ENCODE assay signal across 8 cellular contexts in the genomic region with DNA sequence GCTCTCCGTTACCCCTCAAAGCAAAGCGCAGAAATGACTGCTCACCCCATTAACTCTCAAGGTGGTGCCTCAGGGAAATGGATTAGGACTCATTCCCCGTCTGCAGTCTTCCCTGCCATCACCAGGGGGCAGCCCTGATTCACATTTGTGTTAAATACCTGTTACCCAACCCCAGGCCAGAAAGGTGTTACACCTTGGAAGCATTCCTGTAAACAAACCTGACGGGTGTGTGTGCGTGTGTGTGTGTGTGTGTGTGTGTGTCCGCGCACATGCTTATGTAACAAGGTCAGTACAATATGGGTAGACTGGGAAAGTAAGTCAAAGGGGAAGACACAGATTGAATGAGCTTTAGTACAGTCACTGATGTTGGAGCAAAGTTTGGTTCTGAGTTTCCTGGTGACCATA. TPM values are rescaled to one million over a fixed set of nuclear protein-coding genes. Genes with fewer than 3 reads are reported as not detected.
DNase-seq lines count a peak whose midpoint lies in the region; ATAC-seq and TF ChIP-seq lines count a peak whose summit lies in the region.

No MANE protein-coding gene starts in this region.

- no peak overlapping the region for H3K4me3 ChIP-seq in lower leg skin (ENCODE audit: low read depth, poor library complexity, severe bottlenecking)

- no peak for TF ChIP-seq POLR2A in lower leg skin (IDR thresholded peaks at IDR 0.05)

- TF ChIP-seq CTCF in lower leg skin (IDR thresholded peaks at IDR 0.05): peak in 1 of 3 donors; percentile 83

- in situ Hi-C loops in ACHN (cut with HindIII; ENCODE audit: low pct_ligation_motif_present, low pct_unique_long_range_greater_than_20kb, low sequenced_read_pairs): no loop called here

- DNase-seq in ACHN (peak; percentile 51), GM19240 (ENCODE audit: insufficient read length, low spot score) (peak; percentile 61), NCI-H226 (peak; percentile 27), dermis blood vessel endothelial cell (peak; percentile 74), lower leg skin (ENCODE audit: low spot score in 2 of 2) (peak; percentile 77 to 95)
- peak; percentile 69 for DNase-seq in activated CD4-positive, alpha-beta T cell treated with anti-CD3 and anti-CD28 coated beads, Interleukin-2, amount 50 U/mL, for 1 hour
- peak; percentile 32 for DNase-seq in stimulated activated CD8-positive, alpha-beta memory T cell treated with anti-CD3 and anti-CD28 coated beads, Interleukin-15, amount 100 ng/mL, for 1 hour (ENCODE audit: low read depth)

- ATAC-seq in GM18907 (IDR thresholded peaks at IDR 0.05; ENCODE audit: unreplicated experiment): no peak

- intact Hi-C loops in lower leg skin (cut with DNase I; ENCODE audit: low total_unique reads): loop anchor here (2.0 kb wide), 1 partner anchor 26 kb away; no protein-coding TSS in a partner anchor

- WGBS in lower leg skin, 2 donors: 4 to 6% methylated on average over 7 of the region's 7 CpGs

RNA-seq across cellular contexts. Expression of a gene that starts 6.3 kb away (rescaled TPM):
- not detected in 2 replicates for total RNA-seq in dermis blood vessel endothelial cell
- 1 to 10 TPM in 1 of 4 donors, not detected in 3; 2.8 TPM for total RNA-seq in lower leg skin

RNA-seq across cellular contexts. Expression of a gene that starts 17.6 kb away (rescaled TPM):
- total RNA-seq in dermis blood vessel endothelial cell (not detected in 2 replicates), lower leg skin (not detected)

Comparison
In these comparisons a context has a peak if more than half of its experiments do, and no peak if none do; other contexts are left out.
1. DNase-seq: peak in every context shown above with its lines; median percentile 86 in lower leg skin; 74 in dermis blood vessel endothelial cell; 69 in activated CD4-positive, alpha-beta T cell treated with anti-CD3 and anti-CD28 coated beads, Interleukin-2, amount 50 U/mL, for 1 hour; 61 in GM19240; 51 in ACHN; 32 in stimulated activated CD8-positive, alpha-beta memory T cell treated with anti-CD3 and anti-CD28 coated beads, Interleukin-15, amount 100 ng/mL, for 1 hour; 27 in NCI-H226.